Comparison of ENCODE assay signal across 17 cellular contexts in genomic region chr10:115851689-115852088, GRCh38.
"Had no signal": no experiment of that assay in that cellular context is flagged by ENCODE, and none has a peak within 500 bp of the region (broad histone marks: within the 10 kb centered on the region; RNA-seq: fewer than 3 reads in every experiment).

No MANE protein-coding gene starts in this region.

- H3K4me3 ChIP-seq: coronary artery, dorsolateral prefrontal cortex, esophagus muscularis mucosa, gastroesophageal sphincter, heart right ventricle, left lung, lower lobe of right lung had no signal

- H3K36me3 ChIP-seq: esophagus muscularis mucosa, gastroesophageal sphincter, heart right ventricle, left lung, lower lobe of right lung had no signal

- H3K9me3 ChIP-seq: esophagus muscularis mucosa, gastroesophageal sphincter, heart right ventricle, left lung, lower lobe of right lung had no signal

- H3K36me3 Mint-ChIP-seq: naive thymus-derived CD4-positive, alpha-beta T cell had no signal

- H3K27ac ChIP-seq: coronary artery, dorsolateral prefrontal cortex, esophagus muscularis mucosa, gastroesophageal sphincter, heart right ventricle, left lung, lower lobe of right lung had no signal

- H3K4me3 Mint-ChIP-seq: naive thymus-derived CD4-positive, alpha-beta T cell had no signal

- DNase-seq: dermis blood vessel endothelial cell; dorsolateral prefrontal cortex; effector CD4-positive, alpha-beta T cell; effector memory CD4-positive, alpha-beta T cell; foreskin keratinocyte; heart right ventricle; hippocampal formation; left cardiac atrium; left lung; left ventricle myocardium superior; lower lobe of right lung; mesenchymal stem cell; midbrain; naive thymus-derived CD4-positive, alpha-beta T cell had no signal

- H3K27ac Mint-ChIP-seq: naive thymus-derived CD4-positive, alpha-beta T cell had no signal

- H3K4me1 Mint-ChIP-seq: naive thymus-derived CD4-positive, alpha-beta T cell had no signal

- H3K27me3 ChIP-seq: esophagus muscularis mucosa, foreskin keratinocyte, gastroesophageal sphincter, heart right ventricle, left lung had no signal
